In the genomic region with DNA sequence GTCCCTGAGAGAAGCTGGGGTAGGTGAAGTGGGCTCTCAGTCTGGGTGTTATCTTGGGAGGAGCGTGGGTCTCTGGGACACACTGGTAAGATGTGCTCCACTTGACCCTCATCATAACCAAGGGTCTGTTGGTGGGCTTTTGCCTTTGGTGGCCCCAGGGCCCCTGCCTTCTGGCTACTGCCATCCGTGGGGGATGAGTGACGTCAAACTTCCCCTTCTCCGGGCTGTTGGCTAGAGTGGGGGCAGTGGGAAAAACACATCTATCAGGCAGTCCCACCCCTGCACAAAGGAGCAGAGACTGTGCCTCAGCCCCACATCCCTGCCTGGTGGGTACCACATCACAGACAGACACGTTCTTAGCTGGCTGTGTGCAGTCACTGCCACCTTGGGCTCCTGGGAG, we compare ENCODE assay signal across 1 cellular context.
TF ChIP-seq lines count a peak whose summit lies in the region.

No MANE protein-coding gene starts in this region.

TF ChIP-seq in H1, 55 proteins besides CTCF, POLR2A, EP300 and RAD21:
- TF ChIP-seq RNF2 (IDR thresholded peaks at IDR 0.05; ENCODE audit: borderline replicate concordance, low read depth, low read length, missing control alignments, poor library complexity, severe bottlenecking) = no peak
- TF ChIP-seq SIN3A (conservative IDR thresholded peaks at IDR 0.05 in 1 of 2, IDR thresholded peaks at IDR 0.05 in 1 of 2; ENCODE audit: low read depth in 1 of 2, low read length in 2 of 2) = no peak
- no peak for TF ChIP-seq SP2 (IDR thresholded peaks at IDR 0.05; ENCODE audit: low read length)
- TF ChIP-seq, protein P1, sequence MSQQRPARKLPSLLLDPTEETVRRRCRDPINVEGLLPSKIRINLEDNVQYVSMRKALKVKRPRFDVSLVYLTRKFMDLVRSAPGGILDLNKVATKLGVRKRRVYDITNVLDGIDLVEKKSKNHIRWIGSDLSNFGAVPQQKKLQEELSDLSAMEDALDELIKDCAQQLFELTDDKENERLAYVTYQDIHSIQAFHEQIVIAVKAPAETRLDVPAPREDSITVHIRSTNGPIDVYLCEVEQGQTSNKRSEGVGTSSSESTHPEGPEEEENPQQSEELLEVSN (IDR thresholded peaks at IDR 0.05) = no peak
- TF ChIP-seq BRCA1 (IDR thresholded peaks at IDR 0.05; ENCODE audit: low read depth, low read length) = no peak
- no peak for TF ChIP-seq TAF7 (optimal IDR thresholded peaks at IDR 0.05; ENCODE audit: borderline replicate concordance, low read depth, low read length)
- TF ChIP-seq, protein P2, sequence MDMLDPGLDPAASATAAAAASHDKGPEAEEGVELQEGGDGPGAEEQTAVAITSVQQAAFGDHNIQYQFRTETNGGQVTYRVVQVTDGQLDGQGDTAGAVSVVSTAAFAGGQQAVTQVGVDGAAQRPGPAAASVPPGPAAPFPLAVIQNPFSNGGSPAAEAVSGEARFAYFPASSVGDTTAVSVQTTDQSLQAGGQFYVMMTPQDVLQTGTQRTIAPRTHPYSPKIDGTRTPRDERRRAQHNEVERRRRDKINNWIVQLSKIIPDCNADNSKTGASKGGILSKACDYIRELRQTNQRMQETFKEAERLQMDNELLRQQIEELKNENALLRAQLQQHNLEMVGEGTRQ (IDR thresholded peaks at IDR 0.05; ENCODE audit: low read length) = no peak
- no peak for TF ChIP-seq TEAD4 (IDR thresholded peaks at IDR 0.05; ENCODE audit: low read depth, low read length)
- no peak for TF ChIP-seq EZH2 (IDR thresholded peaks at IDR 0.05; ENCODE audit: low read depth, low read length, severe bottlenecking)
- TF ChIP-seq ZNF274 (IDR thresholded peaks at IDR 0.05; ENCODE audit: borderline replicate concordance, extremely low read depth, low read length) = no peak
- no peak for TF ChIP-seq CTBP2 (IDR thresholded peaks at IDR 0.05; ENCODE audit: borderline replicate concordance, insufficient read depth, insufficient read length, low read length)
- no peak for TF ChIP-seq SRF (IDR thresholded peaks at IDR 0.05; ENCODE audit: low read depth, low read length)
- no peak for TF ChIP-seq MAFK (IDR thresholded peaks at IDR 0.05; ENCODE audit: low read depth, low read length)
- no peak for TF ChIP-seq YY1 (IDR thresholded peaks at IDR 0.05; ENCODE audit: low read depth, low read length)
- no peak for TF ChIP-seq TAF1 (IDR thresholded peaks at IDR 0.05; ENCODE audit: low read depth, low read length)
- no peak for TF ChIP-seq NANOG (IDR thresholded peaks at IDR 0.05; ENCODE audit: insufficient read depth, low read depth, low read length, poor library complexity, severe bottlenecking)
